In the genomic region with DNA sequence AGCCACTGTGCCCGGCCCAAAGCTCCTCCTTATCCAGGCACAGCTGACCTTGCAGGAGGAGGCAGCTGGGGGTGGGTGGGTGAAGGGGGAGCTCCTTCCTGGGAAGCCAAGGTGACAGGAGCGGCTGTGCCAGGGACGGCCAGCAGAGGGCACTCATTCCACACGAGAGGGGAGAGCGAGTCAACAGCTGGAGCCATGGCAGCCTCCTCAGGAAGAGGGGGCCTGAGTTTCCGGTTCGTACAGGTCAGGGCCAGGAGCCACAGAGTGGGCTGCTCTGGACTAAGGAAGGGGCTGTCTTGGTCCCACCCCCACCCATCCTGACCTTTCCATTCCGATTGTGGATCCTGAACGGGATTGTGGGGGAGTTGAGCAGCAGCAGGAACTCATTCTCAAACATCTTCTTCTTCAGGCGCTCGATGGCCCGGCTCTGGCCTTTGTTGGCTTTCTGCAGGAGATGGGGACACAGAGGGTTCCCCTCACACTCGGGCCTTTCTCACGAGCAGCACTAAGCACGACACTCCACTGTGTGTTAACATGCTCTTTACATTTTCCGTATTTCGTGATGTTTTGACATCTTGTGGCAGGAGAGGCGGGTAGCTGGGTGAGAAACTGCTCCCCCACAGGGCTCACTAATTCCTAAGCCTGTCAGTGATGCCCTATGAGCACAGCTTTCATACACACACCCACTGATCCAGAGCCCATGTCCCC, we compare ENCODE assay signal across 9 cellular contexts.
DNase-seq lines count a peak whose midpoint lies in the region; ATAC-seq, FAIRE-seq and TF ChIP-seq lines count a peak whose summit lies in the region.
"Had no signal": no experiment of that assay in that cellular context is flagged by ENCODE, and none has a peak within 500 bp of the region (broad histone marks: within the 10 kb centered on the region; RNA-seq: fewer than 3 reads in every experiment).

No MANE protein-coding gene starts in this region.

- ATAC-seq in HG03045 (IDR thresholded peaks at IDR 0.05; ENCODE audit: unreplicated experiment) (no peak), GM19452 (IDR thresholded peaks at IDR 0.05; ENCODE audit: unreplicated experiment) (no peak)

- H3K4me3 ChIP-seq in GM12865 (ENCODE audit: low read depth, low read length): no peak overlapping the region
- no peak overlapping the region for H3K4me3 ChIP-seq in fibroblast of mammary gland (ENCODE audit: control insufficient read depth, low read depth, low read length)
- H3K4me3 ChIP-seq: SK-N-MC had no signal

- no peak for FAIRE-seq in GM19239 (lab: Jason Lieb, UNC)

- DNase-seq in GM12865 (ENCODE audit: low read depth): peak; percentile 48
- DNase-seq in NCI-H1048 (lab: John Stamatoyannopoulos, UW): peak; percentile 17
- DNase-seq in activated CD8-positive, alpha-beta memory T cell treated with anti-CD3 and anti-CD28 coated beads for 24 hours: peak; percentile 73
- peak; percentile 55 for DNase-seq in fibroblast of mammary gland (ENCODE audit: low read depth)
- peak; percentile 42 for DNase-seq in stimulated activated CD4-positive, alpha-beta T cell treated with anti-CD3 and anti-CD28 coated beads, Interleukin-12 subunit alpha, Interleukin-12 subunit beta, amount 100 ng/mL, for 4 hours
- DNase-seq in GM19239 (ENCODE audit: insufficient read length, low spot score): no peak

- TF ChIP-seq CTCF in GM12865 (IDR thresholded peaks at IDR 0.05; ENCODE audit: insufficient read depth, low read depth, low read length, missing control alignments) (peak; percentile 41), fibroblast of mammary gland (conservative IDR thresholded peaks at IDR 0.05; ENCODE audit: control insufficient read depth, insufficient read depth, low read depth, low read length) (peak; percentile 51)
